Comparison of ENCODE assay signal across 17 cellular contexts in the genomic region with DNA sequence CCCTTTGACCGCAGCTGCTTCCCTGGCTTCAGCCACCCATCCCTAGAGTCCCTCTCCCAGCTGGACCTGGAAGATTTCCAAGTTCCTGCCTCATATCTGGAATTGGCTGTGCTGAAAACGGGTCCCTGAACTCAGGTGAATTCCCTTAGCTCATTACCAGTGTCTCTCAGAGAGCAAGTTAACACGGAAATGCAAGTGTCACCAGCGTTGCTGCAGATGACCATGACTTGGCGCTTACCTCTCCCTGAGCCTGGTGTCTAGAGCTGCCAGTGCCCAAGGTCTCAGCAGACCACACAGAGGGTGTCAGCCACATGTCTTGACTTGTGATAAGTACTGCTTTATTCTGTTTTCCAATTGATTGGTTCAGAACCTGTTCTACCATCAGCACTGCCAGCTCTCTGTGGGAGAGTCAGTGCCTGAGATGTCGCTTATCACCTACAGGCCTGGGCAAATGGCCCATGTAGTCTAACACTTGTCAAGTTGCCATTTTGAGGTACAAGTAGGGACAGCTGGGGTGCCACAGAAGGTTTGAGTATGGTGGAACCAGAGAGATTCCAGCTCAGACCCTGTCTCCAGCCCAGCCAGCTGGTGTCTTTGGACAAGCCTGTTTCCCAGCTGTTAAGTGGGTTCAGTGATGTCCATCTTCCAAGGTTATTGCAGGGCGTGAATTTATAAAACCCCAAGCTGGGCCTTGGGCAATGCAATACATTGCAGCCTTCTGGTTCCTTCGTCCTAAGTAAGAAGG. TPM values are rescaled to one million over a fixed set of nuclear protein-coding genes. Genes with fewer than 3 reads are reported as not detected.
A peak's percentile ranks its signal among the peaks of the same experiment; 100 is the strongest.
DNase-seq lines count a peak whose midpoint lies in the region; ATAC-seq and TF ChIP-seq lines count a peak whose summit lies in the region.
"Had no signal": no experiment of that assay in that cellular context is flagged by ENCODE, and none has a peak within 500 bp of the region (broad histone marks: within the 10 kb centered on the region; RNA-seq: fewer than 3 reads in every experiment).

No MANE protein-coding gene starts in this region.

- H3K36me3 ChIP-seq in IMR-90 (ENCODE audit: control insufficient read depth, insufficient read depth, low read length) (no peaks in the 10 kb centered on the region), mesenchymal stem cell (ENCODE audit: control insufficient read depth in 1 of 2, insufficient read depth in 2 of 2, low read depth in 1 of 2, low read length in 2 of 2) (peaks cover 0 to 4% of the 10 kb centered on the region in 2 experiments)
- H3K36me3 ChIP-seq: HAP-1 had no signal

- H3K4ac ChIP-seq in IMR-90 (ENCODE audit: low read depth, low read length) (peak overlapping the region; percentile 43; the same call in 1 of the 2 replicates), mesenchymal stem cell (ENCODE audit: low read depth in 1 of 2, low read length in 2 of 2) (no peak overlapping the region)

- H3K23ac ChIP-seq in IMR-90 (ENCODE audit: low read depth, low read length) (no peak overlapping the region), mesenchymal stem cell (ENCODE audit: low read length in 2 of 2) (no peak overlapping the region)

- POLR2A ChIA-PET in IMR-90 (lab: Charles Lee; ENCODE audit: unreplicated experiment), result interaction anchor here (0.7 kb wide), 1 partner anchor 655 kb away, joined by 4 read pairs; no protein-coding TSS in a partner anchor

- BruUV-seq in IMR-90 (replicated peaks; lab: Mats Ljungman, UMichigan), result no TSS peak

- H3K79me1 ChIP-seq in IMR-90 (ENCODE audit: low read depth in 1 of 2, low read length in 2 of 2) (0 out of 4 replicates have a peak, but pooled peaks cover 0 to 5% of the 10 kb centered on the region in 2 experiments), mesenchymal stem cell (replicated peaks; ENCODE audit: low read length, poor library complexity, severe bottlenecking) (peaks cover 20% of the 10 kb centered on the region)

- no peaks in the 10 kb centered on the region for H3K27me3 ChIP-seq in IMR-90 (ENCODE audit: control insufficient read depth, insufficient read depth, low read length)
- no peaks in the 10 kb centered on the region for H3K27me3 ChIP-seq in mesenchymal stem cell (ENCODE audit: control insufficient read depth in 1 of 2, insufficient read depth in 1 of 2, low read length in 2 of 2)

- no peak overlapping the region for H4K5ac ChIP-seq in IMR-90 (ENCODE audit: low read depth, low read length)

- H2BK12ac ChIP-seq in mesenchymal stem cell (ENCODE audit: low read length in 2 of 2), result no peak overlapping the region

- no peak for ATAC-seq in IMR-90 (ENCODE audit: low read depth)
- no peak for ATAC-seq in GM19463 (IDR thresholded peaks at IDR 0.05; ENCODE audit: unreplicated experiment)
- ATAC-seq: activated CD8-positive, alpha-beta T cell treated with anti-CD3 and anti-CD28 coated beads for 36 hours; activated T-cell treated with anti-CD3 and anti-CD28 coated beads, Interleukin-2, amount 50 U/mL, for 4 hours; WTC11 had no signal

- no peaks in the 10 kb centered on the region for H3K9me3 ChIP-seq in IMR-90 (ENCODE audit: control insufficient read depth, insufficient read depth, low read length)
- H3K9me3 ChIP-seq in mesenchymal stem cell (ENCODE audit: control insufficient read depth, low read length), result no peaks in the 10 kb centered on the region
- H3K9me3 ChIP-seq: HAP-1 had no signal

- dilution Hi-C loops in IMR-90 (cut with HindIII; ENCODE audit: low sequenced_read_pairs, unreplicated experiment), result no loop called here

- H2AK9ac ChIP-seq in IMR-90 (replicated peaks; ENCODE audit: low read depth, low read length, poor library complexity), result no peak overlapping the region

- H2BK120ac ChIP-seq in IMR-90 (ENCODE audit: low read depth, low read length) (no peak overlapping the region), mesenchymal stem cell (ENCODE audit: low read depth, low read length) (no peak overlapping the region)

- H2AK5ac ChIP-seq in IMR-90 (ENCODE audit: low read depth, low read length) (peak overlapping the region; percentile 66; the same call in 1 of the 2 replicates), mesenchymal stem cell (ENCODE audit: low read length, severe bottlenecking) (no peak overlapping the region)

- H4K91ac ChIP-seq in IMR-90 (ENCODE audit: insufficient read depth, low read depth, low read length) (no peak overlapping the region), mesenchymal stem cell (ENCODE audit: low read length) (no peak overlapping the region)

- CTCF ChIA-PET in IMR-90 (lab: Yijun Ruan, JAX), result interaction anchor here (1.7 kb wide), 1 partner anchor 30 kb away, joined by 4 read pairs; no protein-coding TSS in a partner anchor

- H4K8ac ChIP-seq in IMR-90 (ENCODE audit: low read depth in 2 of 2, low read length in 2 of 2), result no peak overlapping the region
- H4K8ac ChIP-seq in mesenchymal stem cell (ENCODE audit: low read length), result no peak overlapping the region

- H3K27ac ChIP-seq in C4-2B (peak overlapping the region; percentile 7; the same call in 1 of the 2 replicates), IMR-90 (ENCODE audit: insufficient read depth, low read length) (no peak overlapping the region), mesenchymal stem cell (ENCODE audit: low read length, poor library complexity, severe bottlenecking) (no peak overlapping the region)
- H3K27ac ChIP-seq: coronary artery had no signal

- DNase-seq in IMR-90, result no peak
- peak; percentile 40 for DNase-seq in SHP77 treated with DMSO at 0.1 percent for 48 hours (lab: John Stamatoyannopoulos, UW)
- no peak for DNase-seq in mesenchymal stem cell
- no peak for DNase-seq in activated naive CD4-positive, alpha-beta T cell treated with Interleukin-2 at 50 U/mL for 16 hours
- no peak for DNase-seq in pons (ENCODE audit: low spot score)
- no peak for DNase-seq in erythroblast (lab: John Stamatoyannopoulos, UW)
- DNase-seq: activated CD8-positive, alpha-beta T cell treated with anti-CD3 and anti-CD28 coated beads for 36 hours; activated T-cell treated with anti-CD3 and anti-CD28 coated beads, Interleukin-2, amount 50 U/mL, for 4 hours; foreskin fibroblast; NCI-H226; SIG-M5; stimulated activated CD4-positive, alpha-beta T cell treated with anti-CD3 and anti-CD28 coated beads, Interleukin-4, amount 100 ng/mL, for 1 hour had no signal

- TF ChIP-seq POLR2A in IMR-90 (IDR thresholded peaks at IDR 0.05; ENCODE audit: low read depth, low read length) (no peak), erythroblast (IDR thresholded peaks at IDR 0.05; ENCODE audit: low read length) (no peak)

- no peak overlapping the region for H3K56ac ChIP-seq in IMR-90 (ENCODE audit: extremely low read depth, insufficient read depth, low read length)

- H2BK5ac ChIP-seq in IMR-90 (ENCODE audit: low read depth, low read length, poor library complexity, severe bottlenecking) (no peak overlapping the region), mesenchymal stem cell (ENCODE audit: low read depth, low read length, poor library complexity, severe bottlenecking) (no peak overlapping the region)

- H4K20me1 ChIP-seq in IMR-90 (ENCODE audit: insufficient read depth, low read length), result no peaks in the 10 kb centered on the region

- H3K9ac ChIP-seq in IMR-90 (ENCODE audit: low read depth, low read length) (no peak overlapping the region), mesenchymal stem cell (ENCODE audit: low read length) (no peak overlapping the region)

- H3K4me3 ChIP-seq in IMR-90 (ENCODE audit: insufficient read depth, low read depth, low read length) (no peak overlapping the region), mesenchymal stem cell (ENCODE audit: insufficient read depth in 1 of 2, low read depth in 1 of 2, low read length in 2 of 2) (no peak overlapping the region)
- H3K4me3 ChIP-seq: coronary artery, HAP-1 had no signal

- TF ChIP-seq CTCF in C4-2B (conservative IDR thresholded peaks at IDR 0.05) (no peak), IMR-90 (conservative IDR thresholded peaks at IDR 0.05; ENCODE audit: low read depth, low read length) (no peak)

- in situ Hi-C loops in IMR-90 (cut with MboI; ENCODE audit: low sequenced_read_pairs), result no loop called here

- H3K4me1 ChIP-seq in IMR-90 (ENCODE audit: control insufficient read depth, insufficient read depth, low read length), result peaks cover 8% of the 10 kb centered on the region; the same call in 1 of the 2 replicates
- H3K4me1 ChIP-seq in mesenchymal stem cell (ENCODE audit: control insufficient read depth, insufficient read depth, low read depth, low read length), result peaks cover 1% of the 10 kb centered on the region
- H3K4me1 ChIP-seq: HAP-1 had no signal

- H3K4me2 ChIP-seq in IMR-90 (ENCODE audit: low read depth, low read length) (no peak overlapping the region), mesenchymal stem cell (ENCODE audit: low read length, poor library complexity, severe bottlenecking) (no peak overlapping the region)

- H3K18ac ChIP-seq in IMR-90 (ENCODE audit: low read depth, low read length), result no peak overlapping the region
- H3K18ac ChIP-seq in mesenchymal stem cell (ENCODE audit: low read depth in 1 of 2, low read length in 2 of 2), result no peak overlapping the region

- intact Hi-C loops in IMR-90 (cut with micrococcal nuclease), result no loop called here

- H2AFZ ChIP-seq in IMR-90 (replicated peaks; ENCODE audit: low read length, poor library complexity) (no peak overlapping the region), mesenchymal stem cell (ENCODE audit: low read depth, low read length) (no peak overlapping the region)

- H3K9me1 ChIP-seq in IMR-90 (ENCODE audit: insufficient read depth, low read length), result peaks cover 10% of the 10 kb centered on the region

- TF ChIP-seq RAD21 in IMR-90 (IDR thresholded peaks at IDR 0.05; ENCODE audit: low read length), result no peak

- 70% methylated on average over 2 of the region's 8 CpGs; no CpG with 5 or more reads in 1 of the 2 experiments for WGBS in IMR-90 (ENCODE audit: extremely low coverage in 2 of 2, insufficient read length in 1 of 2), 2 experiments
- 94% methylated on average over 8 of the region's 8 CpGs for WGBS in mesenchymal stem cell

- H2BK20ac ChIP-seq in IMR-90 (ENCODE audit: low read depth, low read length), result no peak overlapping the region

- 0 out of 3 replicates have a peak overlapping the region, but pooled peaks have one; percentile 7 for H2BK15ac ChIP-seq in IMR-90 (ENCODE audit: low read depth, low read length)
- peak overlapping the region; percentile 8 for H2BK15ac ChIP-seq in mesenchymal stem cell (ENCODE audit: low read depth, poor library complexity, severe bottlenecking)

- H3K14ac ChIP-seq in IMR-90 (replicated peaks; ENCODE audit: low read depth, low read length) (no peak overlapping the region), mesenchymal stem cell (ENCODE audit: low read length in 2 of 2) (no peak overlapping the region)

RNA-seq across cellular contexts. Expression of gene LYPD1, which starts 48.7 kb away (rescaled TPM):
- total RNA-seq in IMR-90 (2012; rRNA removed), result 79.7 and 87.6 TPM in 2 replicates
- 66.1 and 66.2 TPM in 2 replicates for polyA plus RNA-seq in IMR-90 (2012; rRNA removed)
- polyA plus RNA-seq in IMR-90 (2012; cell fraction: cytosol; rRNA removed), result 63.3 and 78.3 TPM in 2 replicates
- polyA plus RNA-seq in IMR-90 (2012; cell fraction: nucleus; rRNA removed; ENCODE audit: low replicate concordance), result 22.6 and 25.5 TPM in 2 replicates
- 1.3 TPM for polyA plus RNA-seq in mesenchymal stem cell (2013, experiment 1 of 2)
- polyA plus RNA-seq in mesenchymal stem cell (2013, experiment 2 of 2), result 1.5 TPM
- total RNA-seq: activated CD8-positive, alpha-beta T cell treated with anti-CD3 and anti-CD28 coated beads for 36 hours; activated T-cell treated with anti-CD3 and anti-CD28 coated beads, Interleukin-2, amount 50 U/mL, for 4 hours had no signal
